ENCODE assay signal across 10 cellular contexts in genomic region chr3:38150780-38151528, GRCh38. TPM values are rescaled to one million over a fixed set of nuclear protein-coding genes. Genes with fewer than 3 reads are reported as not detected.
A peak's percentile ranks its signal among the peaks of the same experiment; 100 is the strongest.
DNase-seq lines count a peak whose midpoint lies in the region; ATAC-seq, FAIRE-seq and TF ChIP-seq lines count a peak whose summit lies in the region.
"Had no signal": no experiment of that assay in that cellular context is flagged by ENCODE, and none has a peak within 500 bp of the region (broad histone marks: within the 10 kb centered on the region; RNA-seq: fewer than 3 reads in every experiment).

No MANE protein-coding gene starts in this region.

- H3K27ac Mint-ChIP-seq in WTC11, result no peak overlapping the region
- H3K27ac Mint-ChIP-seq: activated naive CD4-positive, alpha-beta T cell treated with anti-CD3 and anti-CD28 coated beads for 36 hours had no signal

- TF ChIP-seq CTCF in AG04450 (IDR thresholded peaks at IDR 0.05; ENCODE audit: low read depth, low read length) (peak; percentile 17; the same call in 1 of the 2 replicates), WTC11 (IDR thresholded peaks at IDR 0.05) (no peak), adrenal gland (IDR thresholded peaks at IDR 0.05) (no peak)

- H3K4me3 Mint-ChIP-seq in WTC11, result no peak overlapping the region
- H3K4me3 Mint-ChIP-seq: activated naive CD4-positive, alpha-beta T cell treated with anti-CD3 and anti-CD28 coated beads for 36 hours had no signal

- H3K9me3 ChIP-seq in AG04450 (ENCODE audit: control insufficient read depth, insufficient read depth, low read length) (no peaks in the 10 kb centered on the region; the same call in 1 of the 2 replicates), adrenal gland (replicated peaks in 1 of 3) (no peaks in the 10 kb centered on the region)

- POLR2A ChIA-PET in AG04450 (lab: Yijun Ruan, JAX) (no interaction called here), WTC11 (lab: Charles Lee) (no interaction called here)

- CTCF ChIA-PET in AG04450 (lab: Charles Lee), result no interaction called here
- CTCF ChIA-PET in WTC11 (lab: Charles Lee), result interaction anchor here (0.6 to 1.0 kb wide), 2 partner anchors 14 to 298 kb away, joined by 3 read pairs; partner anchors contain the start of gene ACAA1

- WGBS in adrenal gland, 4 donors, result 83 to 92% (median 85%) methylated on average over 3 of the region's 3 CpGs

- TF ChIP-seq POLR2A in GM12892 (IDR thresholded peaks at IDR 0.05; ENCODE audit: low read depth, low read length), result no peak
- TF ChIP-seq POLR2A in adrenal gland (IDR thresholded peaks at IDR 0.05), result no peak

- H3K4me1 ChIP-seq in adrenal gland (replicated peaks in 1 of 2), result peaks cover 0 to 4% of the 10 kb centered on the region in 2 donors

- intact Hi-C loops in adrenal gland (cut with DNase I), result no loop called here

- FAIRE-seq in GM12892 (lab: Jason Lieb, UNC), result peak; percentile 61
- FAIRE-seq: TTC549 had no signal

- peaks cover 19% of the 10 kb centered on the region for H3K9me3 Mint-ChIP-seq in WTC11

- peak; percentile 60 for ATAC-seq in WTC11
- no peak for ATAC-seq in GM18909 (IDR thresholded peaks at IDR 0.05; ENCODE audit: poor library complexity, unreplicated experiment)
- ATAC-seq in GM21381 (IDR thresholded peaks at IDR 0.05; ENCODE audit: unreplicated experiment), result no peak

- H3K4me3 ChIP-seq in AG04450 (ENCODE audit: low read depth, low read length) (no peak overlapping the region), adrenal gland (no peak overlapping the region)

- H3K27me3 Mint-ChIP-seq in WTC11 (ENCODE audit: low read depth), result peaks cover 8% of the 10 kb centered on the region

- H3K27ac ChIP-seq in AG04450 (ENCODE audit: low read depth, low read length) (no peak overlapping the region), adrenal gland (no peak overlapping the region)

- peaks cover 2% of the 10 kb centered on the region; the same call in 1 of the 2 replicates for H3K36me3 Mint-ChIP-seq in WTC11

- H3K4me1 Mint-ChIP-seq in WTC11, result no peaks in the 10 kb centered on the region

- H3K36me3 ChIP-seq in adrenal gland (replicated peaks in 1 of 2), result no peaks in the 10 kb centered on the region

- no peak for DNase-seq in AG04450 (ENCODE audit: low read depth, low spot score)
- DNase-seq in GM12892 (ENCODE audit: insufficient read length), result no peak
- peak; percentile 26 for DNase-seq in WTC11 (ENCODE audit: low spot score)
- peak; percentile 17 for DNase-seq in iPS-NIHi7 (ENCODE audit: extremely low spot score)
- DNase-seq in stimulated activated CD4-positive, alpha-beta T cell treated with anti-CD3 and anti-CD28 coated beads, Interleukin-1b, Interleukin-23, amount 100 ng/mL, for 48 hours, result no peak
- DNase-seq in adrenal gland, result no peak
- DNase-seq: activated naive CD4-positive, alpha-beta T cell treated with anti-CD3 and anti-CD28 coated beads for 36 hours had no signal

- H3K27me3 ChIP-seq in AG04450 (ENCODE audit: control insufficient read depth, insufficient read depth, low read length) (no peaks in the 10 kb centered on the region), adrenal gland (no peaks in the 10 kb centered on the region)

TF ChIP-seq in WTC11, 78 proteins besides CTCF, POLR2A, EP300 and RAD21 (continues in another document):
- TF ChIP-seq GABPB1 (CRISPR knock-in tag; IDR thresholded peaks at IDR 0.05) (no peak), ATF1 (CRISPR knock-in tag; IDR thresholded peaks at IDR 0.05) (no peak), SOX15 (CRISPR knock-in tag; IDR thresholded peaks at IDR 0.05) (no peak), EMX1 (CRISPR knock-in tag; IDR thresholded peaks at IDR 0.05) (no peak), FOXP1 (CRISPR knock-in tag; IDR thresholded peaks at IDR 0.05; ENCODE audit: borderline replicate concordance) (no peak), CBFB (CRISPR knock-in tag; IDR thresholded peaks at IDR 0.05; ENCODE audit: low read depth) (no peak), ZNF396 (CRISPR knock-in tag; IDR thresholded peaks at IDR 0.05; ENCODE audit: borderline replicate concordance) (no peak), PRDM15 (CRISPR knock-in tag; IDR thresholded peaks at IDR 0.05) (peak; percentile 31; the same call in 1 of the 2 replicates), MLX (CRISPR knock-in tag; IDR thresholded peaks at IDR 0.05) (no peak), HMGXB4 (CRISPR knock-in tag; IDR thresholded peaks at IDR 0.05) (no peak), OVOL2 (CRISPR knock-in tag; IDR thresholded peaks at IDR 0.05; ENCODE audit: borderline replicate concordance) (no peak)
- TF ChIP-seq, protein P1, sequence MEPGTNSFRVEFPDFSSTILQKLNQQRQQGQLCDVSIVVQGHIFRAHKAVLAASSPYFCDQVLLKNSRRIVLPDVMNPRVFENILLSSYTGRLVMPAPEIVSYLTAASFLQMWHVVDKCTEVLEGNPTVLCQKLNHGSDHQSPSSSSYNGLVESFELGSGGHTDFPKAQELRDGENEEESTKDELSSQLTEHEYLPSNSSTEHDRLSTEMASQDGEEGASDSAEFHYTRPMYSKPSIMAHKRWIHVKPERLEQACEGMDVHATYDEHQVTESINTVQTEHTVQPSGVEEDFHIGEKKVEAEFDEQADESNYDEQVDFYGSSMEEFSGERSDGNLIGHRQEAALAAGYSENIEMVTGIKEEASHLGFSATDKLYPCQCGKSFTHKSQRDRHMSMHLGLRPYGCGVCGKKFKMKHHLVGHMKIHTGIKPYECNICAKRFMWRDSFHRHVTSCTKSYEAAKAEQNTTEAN (CRISPR knock-in tag; IDR thresholded peaks at IDR 0.05), result no peak

RNA-seq across cellular contexts. Expression of gene MYD88, which starts 12.5 kb away (rescaled TPM):
- polyA plus RNA-seq in AG04450 (2011; rRNA removed) (32.4 and 47.0 TPM in 2 replicates), adrenal gland (10 to 100 TPM; 22.6 to 29.9 (median 22.6) TPM)
- 41.1 and 50.9 TPM in 2 replicates for polyA minus RNA-seq in AG04450 (2011; rRNA and poly(A)+ RNA removed)
- polyA plus RNA-seq in GM12892 (2012; ENCODE audit: missing spikeins), result 28.8 TPM
- total RNA-seq in WTC11 (2021) (18.1 to 19.2 TPM (median 19.2 TPM) in 3 replicates), adrenal gland (10 to 100 TPM; 26.6 to 46.6 (median 42.4) TPM)

RNA-seq across cellular contexts. Expression of gene ACAA1, which starts 14.0 kb away (rescaled TPM):
- polyA plus RNA-seq in AG04450 (2011; rRNA removed) (47.6 and 50.9 TPM in 2 replicates), adrenal gland (100 to 1,000 TPM in 2 of 3 donors, 10 to 100 TPM in 1; 75.8 to 200 (median 165) TPM)
- 39.0 and 51.0 TPM in 2 replicates for polyA minus RNA-seq in AG04450 (2011; rRNA and poly(A)+ RNA removed)
- polyA plus RNA-seq in GM12892 (2012; ENCODE audit: missing spikeins), result 40.3 TPM
- total RNA-seq in WTC11 (2021) (34.4 to 46.5 TPM (median 39.0 TPM) in 3 replicates), adrenal gland (100 to 1,000 TPM in 6 of 8 donors, 10 to 100 TPM in 2; 83.6 to 150 (median 106) TPM)

RNA-seq across cellular contexts. Expression of gene OXSR1, which starts 14.4 kb away (rescaled TPM):
- polyA plus RNA-seq in AG04450 (2011; rRNA removed) (34.7 and 42.3 TPM in 2 replicates), adrenal gland (10 to 100 TPM; 14.8 to 38.9 (median 19.1) TPM)
- polyA minus RNA-seq in AG04450 (2011; rRNA and poly(A)+ RNA removed), result 28.7 and 34.5 TPM in 2 replicates
- 39.0 TPM for polyA plus RNA-seq in GM12892 (2012; ENCODE audit: missing spikeins)
- total RNA-seq in WTC11 (2021) (49.4 to 52.4 TPM (median 50.6 TPM) in 3 replicates), adrenal gland (10 to 100 TPM; 23.9 to 47.5 (median 33.9) TPM)

Comparison
In these comparisons a context has a peak if more than half of its experiments do, and no peak if none do; other contexts are left out.
1. DNase-seq: peak in WTC11 (single experiment) and iPS-NIHi7 (single experiment); none in AG04450 (single experiment), GM12892 (single experiment), stimulated activated CD4-positive, alpha-beta T cell treated with anti-CD3 and anti-CD28 coated beads, Interleukin-1b, Interleukin-23, amount 100 ng/mL, for 48 hours (single experiment) and adrenal gland (0 of 7).